In genomic region chr1:111656093-111657017, GRCh38 we compare ENCODE assay signal across 8 cellular contexts. TPM values are rescaled to one million over a fixed set of nuclear protein-coding genes. Genes with fewer than 3 reads are reported as not detected.
DNase-seq lines count a peak whose midpoint lies in the region; ATAC-seq and TF ChIP-seq lines count a peak whose summit lies in the region.

No MANE protein-coding gene starts in this region.

- intact Hi-C loops in CD8-positive, alpha-beta T cell (cut with DNase I, micrococcal nuclease) = loop anchor here (1.0 to 5.0 kb wide), 5 partner anchors 16 to 175 kb away; partner anchors contain the start of gene RAP1A (in 1 of the 2)
- intact Hi-C loops in aorta (cut with DNase I) = loop anchor here (2.0 to 5.0 kb wide), 2 partner anchors 148 to 149 kb away; no protein-coding TSS in a partner anchor

- H2AFZ ChIP-seq in GM23338 (no peak overlapping the region), OCI-LY3 (ENCODE audit: low read depth, low read length) (no peak overlapping the region)

- H3K27ac ChIP-seq in CD8-positive, alpha-beta T cell (ENCODE audit: low read depth, low read length) = no peak overlapping the region
- H3K27ac ChIP-seq in GM23338 (ENCODE audit: low read depth) (no peak overlapping the region), OCI-LY3 (ENCODE audit: low read length) (no peak overlapping the region; the same call in 1 of the 2 replicates), aorta (ENCODE audit: low read depth in 1 of 2, low read length in 2 of 2) (no peak overlapping the region)

- no peak for ATAC-seq in CD8-positive, alpha-beta T cell
- ATAC-seq in GM23338 (no peak), aorta (ENCODE audit: low FRiP score) (peak; percentile 80), HG02763 (IDR thresholded peaks at IDR 0.05; ENCODE audit: unreplicated experiment) (no peak), GM18867 (IDR thresholded peaks at IDR 0.05; ENCODE audit: unreplicated experiment) (no peak)

- peaks cover 12% of the 10 kb centered on the region for H4K20me1 ChIP-seq in GM23338 (replicated peaks; ENCODE audit: insufficient read depth)
- H4K20me1 ChIP-seq in OCI-LY3 (ENCODE audit: insufficient read depth, low read length) = peaks cover 94% of the 10 kb centered on the region

- 72 to 83% methylated on average over 5 of the region's 5 CpGs for WGBS in aorta, 2 donors

- H3K4me2 ChIP-seq in GM23338 = no peak overlapping the region
- H3K4me2 ChIP-seq in OCI-LY3 (ENCODE audit: low read length) = peak overlapping the region; percentile 9; the same call in 1 of the 2 replicates

- peak; percentile 62 for TF ChIP-seq CTCF in CD8-positive, alpha-beta T cell (IDR thresholded peaks at IDR 0.05)
- TF ChIP-seq CTCF in GM23338 (conservative IDR thresholded peaks at IDR 0.05; ENCODE audit: low read depth in 2 of 2) (peak; percentile 58 to 61), OCI-LY3 (IDR thresholded peaks at IDR 0.05; ENCODE audit: low read depth, low read length) (peak; percentile 52)

- H3K4me3 ChIP-seq in CD8-positive, alpha-beta T cell (ENCODE audit: low read depth, low read length) = no peak overlapping the region
- H3K4me3 ChIP-seq in GM23338 = no peak overlapping the region
- H3K4me3 ChIP-seq in OCI-LY3 (ENCODE audit: low read length) = no peak overlapping the region
- no peak overlapping the region for H3K4me3 ChIP-seq in aorta (ENCODE audit: low read length in 2 of 2)

- no peaks in the 10 kb centered on the region for H3K36me3 ChIP-seq in CD8-positive, alpha-beta T cell (ENCODE audit: insufficient read depth, low read length)
- H3K36me3 ChIP-seq in GM23338 (ENCODE audit: insufficient read depth) (no peaks in the 10 kb centered on the region), OCI-LY3 (replicated peaks; ENCODE audit: low read depth, low read length) (peaks cover 22% of the 10 kb centered on the region), aorta (ENCODE audit: control insufficient read depth in 1 of 2, insufficient read depth in 2 of 2, low read length in 1 of 2) (no peaks in the 10 kb centered on the region)

- peaks cover 6% of the 10 kb centered on the region for H3K36me3 Mint-ChIP-seq in CD8-positive, alpha-beta T cell
- no peaks in the 10 kb centered on the region for H3K36me3 Mint-ChIP-seq in GM23338 (ENCODE audit: low read depth)

- peaks cover 71% of the 10 kb centered on the region for H3K79me2 ChIP-seq in GM23338 (replicated peaks; ENCODE audit: insufficient read depth)
- H3K79me2 ChIP-seq in OCI-LY3 (ENCODE audit: low read length) = peaks cover 100% of the 10 kb centered on the region

- no peaks in the 10 kb centered on the region for H3K27me3 Mint-ChIP-seq in CD8-positive, alpha-beta T cell (ENCODE audit: low read depth)
- peaks cover 2% of the 10 kb centered on the region for H3K27me3 Mint-ChIP-seq in GM23338 (ENCODE audit: insufficient read depth, low read depth, poor library complexity)

- H3K9ac ChIP-seq in OCI-LY3 (ENCODE audit: low read length) = no peak overlapping the region

- POLR2A ChIA-PET in CD8-positive, alpha-beta T cell (lab: Charles Lee) = no interaction called here

- no peaks in the 10 kb centered on the region for H3K9me3 ChIP-seq in CD8-positive, alpha-beta T cell (ENCODE audit: low read length)
- H3K9me3 ChIP-seq in OCI-LY3 (ENCODE audit: insufficient read depth, low read length) (no peaks in the 10 kb centered on the region), aorta (ENCODE audit: control insufficient read depth, low read length) (no peaks in the 10 kb centered on the region)

- no peaks in the 10 kb centered on the region for H3K27me3 ChIP-seq in CD8-positive, alpha-beta T cell (ENCODE audit: insufficient read depth, low read length)
- H3K27me3 ChIP-seq in GM23338 (ENCODE audit: insufficient read depth) = no peaks in the 10 kb centered on the region
- H3K27me3 ChIP-seq in OCI-LY3 (ENCODE audit: low read depth, low read length) = no peaks in the 10 kb centered on the region
- no peaks in the 10 kb centered on the region for H3K27me3 ChIP-seq in aorta (ENCODE audit: control insufficient read depth in 1 of 2, insufficient read depth in 2 of 2, low read length in 1 of 2)

- no peaks in the 10 kb centered on the region for H3F3A ChIP-seq in GM23338 (replicated peaks; ENCODE audit: low read depth)

- peak overlapping the region; percentile 33 for H3K27ac Mint-ChIP-seq in CD8-positive, alpha-beta T cell
- H3K27ac Mint-ChIP-seq in GM23338 = peak overlapping the region; percentile 51

- no peak overlapping the region for H3K4me3 Mint-ChIP-seq in CD8-positive, alpha-beta T cell
- no peak overlapping the region for H3K4me3 Mint-ChIP-seq in GM23338

- no peaks in the 10 kb centered on the region for H3K9me3 Mint-ChIP-seq in CD8-positive, alpha-beta T cell
- no peaks in the 10 kb centered on the region for H3K9me3 Mint-ChIP-seq in GM23338

- peaks cover 63% of the 10 kb centered on the region for H3K4me1 ChIP-seq in CD8-positive, alpha-beta T cell (ENCODE audit: insufficient read depth, low read length)
- peaks cover 33% of the 10 kb centered on the region for H3K4me1 ChIP-seq in GM23338 (ENCODE audit: insufficient read depth)
- peaks cover 59% of the 10 kb centered on the region for H3K4me1 ChIP-seq in OCI-LY3 (ENCODE audit: low read length)
- peaks cover 2 to 5% of the 10 kb centered on the region in 2 donors for H3K4me1 ChIP-seq in aorta (ENCODE audit: control insufficient read depth in 1 of 2, insufficient read depth in 2 of 2, low read length in 2 of 2)

- H3K9me2 ChIP-seq in GM23338 (ENCODE audit: insufficient read depth) = no peaks in the 10 kb centered on the region

- peaks cover 53% of the 10 kb centered on the region for H3K4me1 Mint-ChIP-seq in CD8-positive, alpha-beta T cell (ENCODE audit: low read depth)
- peaks cover 19% of the 10 kb centered on the region for H3K4me1 Mint-ChIP-seq in GM23338

- DNase-seq in CD8-positive, alpha-beta T cell = no peak
- peak; percentile 57 for DNase-seq in GM23338 (ENCODE audit: low spot score)
- DNase-seq in dedifferentiated amniotic fluid mesenchymal stem cell (ENCODE audit: extremely low spot score) = peak; percentile 45
- DNase-seq in lung microvascular endothelial cell (ENCODE audit: low read depth in 2 of 2) = peak; percentile 62 to 74
- DNase-seq in aorta = no peak

- CTCF ChIA-PET in CD8-positive, alpha-beta T cell (lab: Charles Lee) = interaction anchor here (1.4 kb wide), 1 partner anchor 148 kb away, joined by 12 read pairs; no protein-coding TSS in a partner anchor

TF ChIP-seq in GM23338, 12 proteins besides CTCF, POLR2A, EP300 and RAD21:
- TF ChIP-seq CREB1 (CRISPR knock-in tag; IDR thresholded peaks at IDR 0.05; ENCODE audit: low read depth) = no peak
- TF ChIP-seq, protein P1, sequence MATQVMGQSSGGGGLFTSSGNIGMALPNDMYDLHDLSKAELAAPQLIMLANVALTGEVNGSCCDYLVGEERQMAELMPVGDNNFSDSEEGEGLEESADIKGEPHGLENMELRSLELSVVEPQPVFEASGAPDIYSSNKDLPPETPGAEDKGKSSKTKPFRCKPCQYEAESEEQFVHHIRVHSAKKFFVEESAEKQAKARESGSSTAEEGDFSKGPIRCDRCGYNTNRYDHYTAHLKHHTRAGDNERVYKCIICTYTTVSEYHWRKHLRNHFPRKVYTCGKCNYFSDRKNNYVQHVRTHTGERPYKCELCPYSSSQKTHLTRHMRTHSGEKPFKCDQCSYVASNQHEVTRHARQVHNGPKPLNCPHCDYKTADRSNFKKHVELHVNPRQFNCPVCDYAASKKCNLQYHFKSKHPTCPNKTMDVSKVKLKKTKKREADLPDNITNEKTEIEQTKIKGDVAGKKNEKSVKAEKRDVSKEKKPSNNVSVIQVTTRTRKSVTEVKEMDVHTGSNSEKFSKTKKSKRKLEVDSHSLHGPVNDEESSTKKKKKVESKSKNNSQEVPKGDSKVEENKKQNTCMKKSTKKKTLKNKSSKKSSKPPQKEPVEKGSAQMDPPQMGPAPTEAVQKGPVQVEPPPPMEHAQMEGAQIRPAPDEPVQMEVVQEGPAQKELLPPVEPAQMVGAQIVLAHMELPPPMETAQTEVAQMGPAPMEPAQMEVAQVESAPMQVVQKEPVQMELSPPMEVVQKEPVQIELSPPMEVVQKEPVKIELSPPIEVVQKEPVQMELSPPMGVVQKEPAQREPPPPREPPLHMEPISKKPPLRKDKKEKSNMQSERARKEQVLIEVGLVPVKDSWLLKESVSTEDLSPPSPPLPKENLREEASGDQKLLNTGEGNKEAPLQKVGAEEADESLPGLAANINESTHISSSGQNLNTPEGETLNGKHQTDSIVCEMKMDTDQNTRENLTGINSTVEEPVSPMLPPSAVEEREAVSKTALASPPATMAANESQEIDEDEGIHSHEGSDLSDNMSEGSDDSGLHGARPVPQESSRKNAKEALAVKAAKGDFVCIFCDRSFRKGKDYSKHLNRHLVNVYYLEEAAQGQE (IDR thresholded peaks at IDR 0.05; ENCODE audit: unreplicated experiment) = no peak
- TF ChIP-seq STAT1 (IDR thresholded peaks at IDR 0.05; ENCODE audit: unreplicated experiment) = no peak
- no peak for TF ChIP-seq ZNF114 (CRISPR knock-in tag; IDR thresholded peaks at IDR 0.05)
- TF ChIP-seq POLR2AphosphoS5 (IDR thresholded peaks at IDR 0.05; ENCODE audit: low read depth) = no peak
- no peak for TF ChIP-seq EZH2phosphoT487 (IDR thresholded peaks at IDR 0.05; ENCODE audit: unreplicated experiment)

RNA-seq across cellular contexts. Expression of gene RAP1A, which starts 36.8 kb away (rescaled TPM):
- 10 to 100 TPM; 63.4 to 68.5 TPM for total RNA-seq in CD8-positive, alpha-beta T cell
- total RNA-seq in GM23338 (2014; rRNA removed; shearing (Covaris generic)) = 16.2 and 23.3 TPM in 2 replicates
- 23.0 and 28.1 TPM in 2 replicates for polyA plus RNA-seq in GM23338 (2016; fragmentation: Nextera tagmentation; extraction: Ambion mirVana)
- total RNA-seq in lung microvascular endothelial cell = 9.6 and 13.5 TPM in 2 replicates
- 100 to 1,000 TPM; 125 to 174 TPM for total RNA-seq in aorta
- polyA plus RNA-seq in aorta = 100 to 1,000 TPM; 108 to 318 TPM

Comparison
In these comparisons a context has a peak if more than half of its experiments do, and no peak if none do; other contexts are left out.
1. DNase-seq: peak in GM23338 (single experiment), dedifferentiated amniotic fluid mesenchymal stem cell (single experiment) and lung microvascular endothelial cell (2 of 2); none in CD8-positive, alpha-beta T cell (0 of 7) and aorta (0 of 2).
2. Peak in every context shown above with its lines, with median percentiles within 50 percentile points of each other: CTCF ChIP-seq.